In the genomic region with DNA sequence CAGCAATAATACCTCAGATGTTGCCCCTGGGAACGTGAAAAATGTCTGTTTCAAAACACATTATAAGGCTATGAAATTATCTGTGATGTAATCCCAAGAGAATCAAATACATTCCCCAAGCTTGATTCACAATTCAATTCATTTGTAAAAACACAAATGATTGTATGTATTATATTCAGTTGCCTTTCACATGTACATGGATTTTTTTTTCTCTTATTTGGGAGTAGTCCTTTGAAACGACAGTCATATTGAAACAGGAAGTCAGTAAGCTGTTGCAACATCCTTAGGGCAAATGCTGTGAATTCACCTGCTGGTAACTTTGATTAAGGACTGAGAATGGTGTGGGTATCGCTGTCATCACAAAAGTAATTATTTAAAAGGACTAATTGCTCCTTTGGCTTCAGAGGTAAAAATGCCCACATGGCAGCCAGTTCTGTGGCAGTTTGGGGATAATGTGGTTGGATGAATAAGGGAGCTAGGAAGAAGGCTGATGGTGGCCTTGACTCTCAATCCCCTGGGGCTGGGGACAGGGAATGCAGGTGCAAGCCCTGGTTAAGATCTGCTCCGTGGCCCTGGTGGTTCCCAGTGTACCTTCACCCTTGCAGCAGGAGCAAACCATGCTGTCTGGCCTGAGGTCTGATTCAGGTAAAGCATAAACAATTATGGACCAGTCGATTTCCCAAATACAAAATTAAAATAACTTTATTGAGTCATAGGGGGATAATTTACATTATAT, we compare ENCODE assay signal across 9 cellular contexts. TPM values are rescaled to one million over a fixed set of nuclear protein-coding genes. Genes with fewer than 3 reads are reported as not detected.
A peak's percentile ranks its signal among the peaks of the same experiment; 100 is the strongest.
DNase-seq lines count a peak whose midpoint lies in the region; ATAC-seq and TF ChIP-seq lines count a peak whose summit lies in the region.
"Had no signal": no experiment of that assay in that cellular context is flagged by ENCODE, and none has a peak within 500 bp of the region (broad histone marks: within the 10 kb centered on the region; RNA-seq: fewer than 3 reads in every experiment).

No MANE protein-coding gene starts in this region.

- peaks cover 1 to 35% of the 10 kb centered on the region in 2 donors for H3K27me3 Mint-ChIP-seq in effector memory CD8-positive, alpha-beta T cell

- H3K36me3 Mint-ChIP-seq in effector memory CD8-positive, alpha-beta T cell (ENCODE audit: insufficient read depth) = no peaks in the 10 kb centered on the region

- WGBS in thyroid gland, 2 donors = 65 to 71% methylated on average over 5 of the region's 5 CpGs
- no CpG with 5 or more reads among the region's 5 CpGs for WGBS in mesendoderm (ENCODE audit: extremely low coverage, insufficient coverage, low lambda C conversion rate)

- H3K79me2 ChIP-seq in mesendoderm (ENCODE audit: control insufficient read depth, insufficient read depth, low read length) = no peaks in the 10 kb centered on the region

- no peak overlapping the region for H3K4me3 ChIP-seq in thyroid gland (replicated peaks in 1 of 3)
- H3K4me3 ChIP-seq in mesendoderm (ENCODE audit: low read length) = no peak overlapping the region
- H3K4me3 ChIP-seq: skin epidermis had no signal

- H3K36me3 ChIP-seq in thyroid gland (no peaks in the 10 kb centered on the region), mesendoderm (ENCODE audit: control insufficient read depth, insufficient read depth, low read length) (no peaks in the 10 kb centered on the region)

- H3K27ac ChIP-seq in thyroid gland = peak overlapping the region; percentile 90 to 93 (median 93)
- H3K27ac ChIP-seq in mesendoderm (ENCODE audit: low read depth, low read length) = no peak overlapping the region

- H3K18ac ChIP-seq in mesendoderm (ENCODE audit: low read length) = no peak overlapping the region

- intact Hi-C loops in thyroid gland (cut with DNase I) = no loop called here

- H3K4me2 ChIP-seq in mesendoderm (ENCODE audit: low read length) = no peak overlapping the region

- no peak overlapping the region for H4K5ac ChIP-seq in mesendoderm (ENCODE audit: low read length)

- no peak overlapping the region for H2BK5ac ChIP-seq in mesendoderm (ENCODE audit: low read length)

- H3K9me3 Mint-ChIP-seq in effector memory CD8-positive, alpha-beta T cell = no peaks in the 10 kb centered on the region

- no peak overlapping the region for H4K8ac ChIP-seq in mesendoderm (ENCODE audit: low read depth, low read length)

- H3K9ac ChIP-seq in mesendoderm (ENCODE audit: low read length) = no peak overlapping the region

- no peak overlapping the region for H3K23ac ChIP-seq in mesendoderm (ENCODE audit: low read length)

- peak; percentile 55 for DNase-seq in DMS53 (lab: John Stamatoyannopoulos, UW)
- DNase-seq in DMS53 treated with DMSO at 0.1 percent for 48 hours (lab: John Stamatoyannopoulos, UW; ENCODE audit: unreplicated experiment) = no peak
- DNase-seq in NCI-H146 (lab: John Stamatoyannopoulos, UW) = peak; percentile 87
- no peak for DNase-seq in effector memory CD8-positive, alpha-beta T cell
- no peak for DNase-seq in thyroid gland
- no peak for DNase-seq in SK-N-DZ (ENCODE audit: low spot score)
- DNase-seq in mesendoderm = no peak

- no peaks in the 10 kb centered on the region for H3K79me1 ChIP-seq in mesendoderm (ENCODE audit: low read length)

- no peak overlapping the region for H3K56ac ChIP-seq in mesendoderm (ENCODE audit: low read length)

- H3K27ac Mint-ChIP-seq in effector memory CD8-positive, alpha-beta T cell = peak overlapping the region in 1 of 2 donors; percentile 13

- H3K4me1 ChIP-seq in thyroid gland (peaks cover 38 to 69% of the 10 kb centered on the region in 2 donors), mesendoderm (ENCODE audit: control insufficient read depth, low read depth, low read length) (no peaks in the 10 kb centered on the region)

- no peak overlapping the region for H2BK120ac ChIP-seq in mesendoderm (ENCODE audit: low read depth, low read length)

- H2AK5ac ChIP-seq in mesendoderm (ENCODE audit: low read length) = no peak overlapping the region

- ATAC-seq in HG02623 (IDR thresholded peaks at IDR 0.05; ENCODE audit: unreplicated experiment) = peak; percentile 74
- peak; percentile 70 for ATAC-seq in effector memory CD8-positive, alpha-beta T cell (replicated peaks)

- H3K4me1 Mint-ChIP-seq in effector memory CD8-positive, alpha-beta T cell (ENCODE audit: low read depth in 2 of 2) = peaks cover 8 to 13% of the 10 kb centered on the region in 2 donors

- no peak overlapping the region for H3K4me3 Mint-ChIP-seq in effector memory CD8-positive, alpha-beta T cell

- no peaks in the 10 kb centered on the region for H3K27me3 ChIP-seq in thyroid gland
- no peaks in the 10 kb centered on the region for H3K27me3 ChIP-seq in mesendoderm (ENCODE audit: insufficient read depth, low read length, poor library complexity)

- no peak overlapping the region for H2BK15ac ChIP-seq in mesendoderm (replicated peaks; ENCODE audit: low read depth)

- H3K9me3 ChIP-seq in thyroid gland = no peaks in the 10 kb centered on the region

- TF ChIP-seq CTCF in thyroid gland (IDR thresholded peaks at IDR 0.05) = no peak

- TF ChIP-seq POLR2A in thyroid gland (IDR thresholded peaks at IDR 0.05) = no peak

- H3K4ac ChIP-seq in mesendoderm (ENCODE audit: low read depth, low read length) = no peak overlapping the region

RNA-seq across cellular contexts. Expression of a gene that starts 13.3 kb away (rescaled TPM):
- 10 to 100 TPM in 2 of 4 donors, 1 to 10 TPM in 2; 3.8 to 13.9 (median 8.1) TPM for total RNA-seq in thyroid gland
- not detected in 2 replicates for polyA plus RNA-seq in SK-N-DZ (2014; cell fraction: cytosol; rRNA removed)
- polyA plus RNA-seq in SK-N-DZ (2014; cell fraction: nucleus; rRNA removed) = not detected in 2 replicates
- 0.06 TPM for polyA plus RNA-seq in mesendoderm (2013, experiment 1 of 2)
- not detected for polyA plus RNA-seq in mesendoderm (2013, experiment 2 of 2)

Comparison
In these comparisons a context has a peak if more than half of its experiments do, and no peak if none do; other contexts are left out.
1. DNase-seq: peak in DMS53 (single experiment) and NCI-H146 (single experiment); none in DMS53 treated with DMSO at 0.1 percent for 48 hours (single experiment), effector memory CD8-positive, alpha-beta T cell (0 of 3), thyroid gland (0 of 2), SK-N-DZ (single experiment) and mesendoderm (single experiment).